2 cellular contexts compared by ENCODE assay signal in the genomic region with DNA sequence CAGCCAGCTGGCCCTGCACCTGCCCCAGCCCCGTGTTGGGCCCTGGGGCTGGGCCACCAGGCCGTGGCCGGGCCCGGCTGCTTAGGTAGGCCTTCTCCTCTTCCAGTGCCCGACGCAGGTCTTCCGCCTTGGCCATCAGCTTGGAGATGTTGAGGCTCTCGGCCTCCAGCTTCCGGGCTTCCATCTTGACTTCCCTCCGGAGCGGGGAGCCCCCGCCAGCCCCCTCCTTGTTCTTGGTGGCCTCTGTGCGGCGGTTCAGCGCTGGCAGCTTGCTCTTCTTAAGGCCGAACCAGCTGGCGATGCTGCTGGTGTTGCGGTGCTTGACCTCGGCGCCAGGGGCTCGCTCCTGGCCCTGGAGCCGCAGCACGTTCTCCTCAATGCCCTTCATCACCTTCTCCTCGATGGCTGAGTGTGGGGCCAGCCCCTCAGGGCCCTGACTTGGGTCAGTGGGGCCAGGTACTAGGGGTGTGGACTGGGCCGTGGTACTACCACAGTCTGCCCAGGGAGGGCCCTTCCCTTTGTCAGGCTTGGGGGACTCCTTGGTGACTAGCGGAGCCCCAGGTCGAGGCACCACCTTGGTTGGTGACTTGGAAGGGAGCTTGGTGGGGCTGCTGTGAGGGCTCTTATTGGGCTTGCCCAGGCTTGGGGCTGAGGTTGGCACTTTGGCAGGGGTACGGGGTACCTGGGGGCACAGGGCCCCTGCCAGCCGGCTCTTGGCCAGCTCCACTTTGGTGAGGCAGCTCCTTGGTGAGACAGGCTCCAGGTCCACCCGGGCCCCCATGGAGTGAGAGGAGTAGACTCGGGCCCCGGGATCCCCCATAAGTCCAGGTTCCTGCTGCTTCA.
A peak's percentile ranks its signal among the peaks of the same experiment; 100 is the strongest.
TF ChIP-seq lines count a peak whose summit lies in the region.

No MANE protein-coding gene starts in this region.

TF ChIP-seq in K562, 482 proteins besides CTCF, POLR2A, EP300 and RAD21:
- TF ChIP-seq NFYB (IDR thresholded peaks at IDR 0.05; ENCODE audit: extremely low read depth, insufficient read length) (no peak), POLR2G (IDR thresholded peaks at IDR 0.05; ENCODE audit: low read depth, low read length) (peak; percentile 41; the same call in 1 of the 2 replicates), NCOA6 (IDR thresholded peaks at IDR 0.05) (no peak)

TF ChIP-seq in SK-N-SH treated with all-trans-retinoic acid at 6 μM for 48 hours, 23 proteins besides CTCF, POLR2A, EP300 and RAD21:
- no peak for TF ChIP-seq ZC3H10 (CRISPR knock-in tag; IDR thresholded peaks at IDR 0.05)
- TF ChIP-seq ZFP3 (CRISPR knock-in tag; IDR thresholded peaks at IDR 0.05): no peak
- TF ChIP-seq SNAI2 (CRISPR knock-in tag; IDR thresholded peaks at IDR 0.05): no peak
- TF ChIP-seq GLIS3 (CRISPR knock-in tag; IDR thresholded peaks at IDR 0.05): no peak
- TF ChIP-seq ESRRG (CRISPR knock-in tag; IDR thresholded peaks at IDR 0.05): no peak
- TF ChIP-seq, protein P1, sequence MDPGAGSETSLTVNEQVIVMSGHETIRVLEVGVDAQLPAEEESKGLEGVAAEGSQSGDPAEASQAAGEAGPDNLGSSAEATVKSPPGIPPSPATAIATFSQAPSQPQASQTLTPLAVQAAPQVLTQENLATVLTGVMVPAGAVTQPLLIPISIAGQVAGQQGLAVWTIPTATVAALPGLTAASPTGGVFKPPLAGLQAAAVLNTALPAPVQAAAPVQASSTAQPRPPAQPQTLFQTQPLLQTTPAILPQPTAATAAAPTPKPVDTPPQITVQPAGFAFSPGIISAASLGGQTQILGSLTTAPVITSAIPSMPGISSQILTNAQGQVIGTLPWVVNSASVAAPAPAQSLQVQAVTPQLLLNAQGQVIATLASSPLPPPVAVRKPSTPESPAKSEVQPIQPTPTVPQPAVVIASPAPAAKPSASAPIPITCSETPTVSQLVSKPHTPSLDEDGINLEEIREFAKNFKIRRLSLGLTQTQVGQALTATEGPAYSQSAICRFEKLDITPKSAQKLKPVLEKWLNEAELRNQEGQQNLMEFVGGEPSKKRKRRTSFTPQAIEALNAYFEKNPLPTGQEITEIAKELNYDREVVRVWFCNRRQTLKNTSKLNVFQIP (CRISPR knock-in tag; IDR thresholded peaks at IDR 0.05; ENCODE audit: borderline replicate concordance, low read depth): no peak
- TF ChIP-seq ZNF565 (CRISPR knock-in tag; conservative IDR thresholded peaks at IDR 0.05; ENCODE audit: low read depth): no peak
- TF ChIP-seq TCF4 (CRISPR knock-in tag; IDR thresholded peaks at IDR 0.05; ENCODE audit: borderline replicate concordance): no peak
- no peak for TF ChIP-seq ARNTL (CRISPR knock-in tag; IDR thresholded peaks at IDR 0.05; ENCODE audit: borderline replicate concordance, low read depth)
- TF ChIP-seq OSR1 (CRISPR knock-in tag; IDR thresholded peaks at IDR 0.05): no peak
- TF ChIP-seq ZNF70 (CRISPR knock-in tag; IDR thresholded peaks at IDR 0.05): no peak
- TF ChIP-seq ISL1 (CRISPR knock-in tag; IDR thresholded peaks at IDR 0.05): no peak
